In genomic region chr10:69069090-69070042, GRCh38 we compare ENCODE assay signal across 1 cellular context.
TF ChIP-seq lines count a peak whose summit lies in the region.

No MANE protein-coding gene starts in this region.

TF ChIP-seq in HepG2, 621 proteins besides CTCF, POLR2A, EP300 and RAD21:
- TF ChIP-seq ETV6 (CRISPR knock-in tag; conservative IDR thresholded peaks at IDR 0.05) (no peak), ZNF879 (CRISPR knock-in tag; IDR thresholded peaks at IDR 0.05) (no peak), MAZ (IDR thresholded peaks at IDR 0.05; ENCODE audit: borderline replicate concordance, low read depth, low read length) (no peak), MAZ (CRISPR knock-in tag; IDR thresholded peaks at IDR 0.05; ENCODE audit: low read depth) (no peak)
